Comparison of ENCODE assay signal across 33 cellular contexts in genomic region chr5:140360681-140361479, GRCh38. TPM values are rescaled to one million over a fixed set of nuclear protein-coding genes. Genes with fewer than 3 reads are reported as not detected.
DNase-seq lines count a peak whose midpoint lies in the region; ATAC-seq, FAIRE-seq and TF ChIP-seq lines count a peak whose summit lies in the region.
"Had no signal": no experiment of that assay in that cellular context is flagged by ENCODE, and none has a peak within 500 bp of the region (broad histone marks: within the 10 kb centered on the region; RNA-seq: fewer than 3 reads in every experiment).

No MANE protein-coding gene starts in this region.

- no peak overlapping the region for H2BK120ac ChIP-seq in neuronal stem cell (ENCODE audit: low read depth, low read length)

- CTCF ChIA-PET in HepG2 (lab: Yijun Ruan, JAX; ENCODE audit: low intra/inter-chr PET ratio, low total read pairs), result no interaction called here

- H3K14ac ChIP-seq in neuronal stem cell (ENCODE audit: low read length), result no peak overlapping the region

- no peak overlapping the region for H3K27ac ChIP-seq in HepG2 (ENCODE audit: extremely low read length, insufficient read depth, low read length)
- no peak overlapping the region for H3K27ac ChIP-seq in right lobe of liver
- no peak overlapping the region for H3K27ac ChIP-seq in neuronal stem cell (replicated peaks; ENCODE audit: low read length)
- H3K27ac ChIP-seq: BLaER1 had no signal

- no TSS peak for BruUV-seq in HepG2 (replicated peaks; lab: Mats Ljungman, UMichigan)

- peak overlapping the region; percentile 35 for H2BK5ac ChIP-seq in neuronal stem cell (ENCODE audit: low read length)

- no peaks in the 10 kb centered on the region for H3K79me2 ChIP-seq in HepG2 (ENCODE audit: insufficient read depth, low read length)

- H3K9me3 ChIP-seq in HepG2 (ENCODE audit: low read length) (no peaks in the 10 kb centered on the region), right lobe of liver (no peaks in the 10 kb centered on the region), neuronal stem cell (replicated peaks in 1 of 2; ENCODE audit: control insufficient read depth in 2 of 2, insufficient read depth in 1 of 2, low read depth in 1 of 2, low read length in 2 of 2) (no peaks in the 10 kb centered on the region)
- H3K9me3 ChIP-seq: BE2C, BLaER1 had no signal

- H3K4me2 ChIP-seq in HepG2 (ENCODE audit: low read depth, low read length), result no peak overlapping the region
- H3K4me2 ChIP-seq in neuronal stem cell (ENCODE audit: insufficient read depth, low read length, poor library complexity, severe bottlenecking), result no peak overlapping the region
- H3K4me2 ChIP-seq: BLaER1 had no signal

- H4K20me1 ChIP-seq in HepG2 (ENCODE audit: insufficient read depth, low read length), result no peaks in the 10 kb centered on the region
- H4K20me1 ChIP-seq: BLaER1 had no signal

- in situ Hi-C loops in HepG2 (cut with HindIII; ENCODE audit: extremely low pct_ligation_motif_present, low pct_unique_long_range_greater_than_20kb), result loop anchor here (5.0 to 10.0 kb wide), 2 partner anchors 119 to 374 kb away; no protein-coding TSS in a partner anchor

- H3K36me3 Mint-ChIP-seq in chondrocyte (ENCODE audit: low read depth) (no peaks in the 10 kb centered on the region), endothelial cell (ENCODE audit: low read depth, unreplicated experiment) (no peaks in the 10 kb centered on the region)
- H3K36me3 Mint-ChIP-seq: CD14-positive monocyte; CD4-positive, alpha-beta memory T cell; CD4-positive, CD25-positive, alpha-beta regulatory T cell; CD8-positive, alpha-beta memory T cell had no signal

- no peak overlapping the region for H4K91ac ChIP-seq in neuronal stem cell (ENCODE audit: low read depth, low read length, poor library complexity)

- H3K9me3 Mint-ChIP-seq in chondrocyte (ENCODE audit: low read depth) (no peaks in the 10 kb centered on the region), endothelial cell (ENCODE audit: unreplicated experiment) (no peaks in the 10 kb centered on the region)
- H3K9me3 Mint-ChIP-seq: CD4-positive, alpha-beta memory T cell; CD4-positive, CD25-positive, alpha-beta regulatory T cell; CD8-positive, alpha-beta memory T cell had no signal

- no peak overlapping the region for H3K23ac ChIP-seq in neuronal stem cell (ENCODE audit: low read depth, low read length, poor library complexity)

- ATAC-seq in HepG2 (no peak), right lobe of liver (no peak)
- ATAC-seq: GM12878 had no signal

- peaks cover 45% of the 10 kb centered on the region for H3K4me1 ChIP-seq in HepG2 (ENCODE audit: insufficient read depth, low read length)
- H3K4me1 ChIP-seq in right lobe of liver, result peaks cover 0 to 4% (median 0%) of the 10 kb centered on the region in 4 donors
- peaks cover 0 to 12% of the 10 kb centered on the region in 2 donors for H3K4me1 ChIP-seq in neuronal stem cell (ENCODE audit: control insufficient read depth in 2 of 2, insufficient read depth in 1 of 2, low read depth in 1 of 2, low read length in 2 of 2)
- H3K4me1 ChIP-seq: BE2C had no signal

- WGBS in HepG2 (ENCODE audit: low lambda C conversion rate), result 45% methylated on average over 2 of the region's 7 CpGs
- WGBS in right lobe of liver (ENCODE audit: insufficient coverage, low coverage, low lambda C conversion rate, missing lambda C conversion rate), result 67% methylated on average over 1 of the region's 7 CpGs
- WGBS in neuronal stem cell (ENCODE audit: extremely low coverage in 2 of 2, insufficient read length in 2 of 2, insufficient replicate concordance in 1 of 2), 2 donors, result no CpG with 5 or more reads among the region's 7 CpGs

- H2AFZ ChIP-seq in HepG2 (ENCODE audit: low read length), result no peak overlapping the region
- H2AFZ ChIP-seq in neuronal stem cell (ENCODE audit: low read length), result no peak overlapping the region

- H2BK12ac ChIP-seq in neuronal stem cell (ENCODE audit: low read length), result no peak overlapping the region

- POLR2A ChIA-PET in HepG2 (lab: Yijun Ruan, JAX), result no interaction called here

- H3K27me3 Mint-ChIP-seq in chondrocyte (ENCODE audit: low read depth) (no peaks in the 10 kb centered on the region), endothelial cell (ENCODE audit: unreplicated experiment) (peaks cover 7% of the 10 kb centered on the region)

- H3K79me1 ChIP-seq in neuronal stem cell (ENCODE audit: low read depth, low read length), result no peaks in the 10 kb centered on the region

- peak overlapping the region; percentile 52 for H3K18ac ChIP-seq in neuronal stem cell (ENCODE audit: low read length)

- no peak overlapping the region for H4K8ac ChIP-seq in neuronal stem cell (ENCODE audit: low read depth, low read length)

- no peak overlapping the region for H2AK5ac ChIP-seq in neuronal stem cell (ENCODE audit: low read depth, low read length)

- no peak overlapping the region for H3K4me3 ChIP-seq in HepG2 (replicated peaks in 1 of 3; ENCODE audit: insufficient read depth in 1 of 3, low read depth in 2 of 3, low read length in 3 of 3)
- H3K4me3 ChIP-seq in right lobe of liver, result no peak overlapping the region
- H3K4me3 ChIP-seq in H7 (ENCODE audit: insufficient read depth, low read depth, low read length), result no peak overlapping the region
- no peak overlapping the region for H3K4me3 ChIP-seq in neuronal stem cell (ENCODE audit: low read length in 2 of 2)
- H3K4me3 ChIP-seq: BLaER1, GM12878 had no signal

- no peak for DNase-seq in HepG2 (ENCODE audit: low spot score)
- no peak for DNase-seq in right lobe of liver
- DNase-seq in H7, result peak; percentile 23
- peak; percentile 59 for DNase-seq in chondrocyte (ENCODE audit: low spot score)
- DNase-seq in neuronal stem cell (ENCODE audit: low spot score), result no peak
- no peak for DNase-seq in endothelial cell (ENCODE audit: low spot score)
- DNase-seq in dermis blood vessel endothelial cell, result no peak
- DNase-seq in NCI-H345 (lab: John Stamatoyannopoulos, UW), result no peak
- DNase-seq: 8988T; ACHN; BE2C; C1 segment of cervical spinal cord; CD4-positive, alpha-beta memory T cell; CD4-positive, CD25-positive, alpha-beta regulatory T cell; CD8-positive, alpha-beta memory T cell; COR-L47; DMS 273 treated with DMSO at 0.1 percent for 48 hours; DMS153; DMS53; DMS79; DND-41; EL; GDM1 had no signal

- H3K36me3 ChIP-seq in HepG2 (replicated peaks in 1 of 2; ENCODE audit: control insufficient read depth in 1 of 2, insufficient read depth in 2 of 2, low read length in 2 of 2), result no peaks in the 10 kb centered on the region
- H3K36me3 ChIP-seq in right lobe of liver, result no peaks in the 10 kb centered on the region
- no peaks in the 10 kb centered on the region for H3K36me3 ChIP-seq in H7 (replicated peaks; ENCODE audit: control insufficient read depth, insufficient read depth, low read length)
- no peaks in the 10 kb centered on the region for H3K36me3 ChIP-seq in neuronal stem cell (replicated peaks in 1 of 2; ENCODE audit: control insufficient read depth in 2 of 2, insufficient read depth in 2 of 2, low read length in 2 of 2)
- H3K36me3 ChIP-seq: BE2C, BLaER1 had no signal

- no peak for FAIRE-seq in HepG2 (lab: Jason Lieb, UNC)
- FAIRE-seq: A204.1, GM12878, GM12892, GM18507 had no signal

- H3K4me3 Mint-ChIP-seq in chondrocyte (ENCODE audit: unreplicated experiment) (no peak overlapping the region), endothelial cell (ENCODE audit: unreplicated experiment) (no peak overlapping the region)
- H3K4me3 Mint-ChIP-seq: CD14-positive monocyte; CD4-positive, alpha-beta memory T cell; CD4-positive, CD25-positive, alpha-beta regulatory T cell; CD8-positive, alpha-beta memory T cell had no signal

- peaks cover 14% of the 10 kb centered on the region for H3K4me1 Mint-ChIP-seq in chondrocyte (ENCODE audit: low read depth)
- no peaks in the 10 kb centered on the region for H3K4me1 Mint-ChIP-seq in endothelial cell (ENCODE audit: unreplicated experiment)

- TF ChIP-seq POLR2A in HepG2 (IDR thresholded peaks at IDR 0.05; ENCODE audit: insufficient read depth in 1 of 2, low read depth in 2 of 2, low read length in 2 of 2), result no peak
- no peak for TF ChIP-seq POLR2A in right lobe of liver (IDR thresholded peaks at IDR 0.05)

- no peak for TF ChIP-seq RAD21 in HepG2 (CRISPR knock-in tag; IDR thresholded peaks at IDR 0.05)

- H3K27ac Mint-ChIP-seq in chondrocyte (ENCODE audit: unreplicated experiment), result no peak overlapping the region
- no peak overlapping the region for H3K27ac Mint-ChIP-seq in endothelial cell (ENCODE audit: unreplicated experiment)
- H3K27ac Mint-ChIP-seq: CD14-positive monocyte had no signal

- TF ChIP-seq CTCF in HepG2 (CRISPR knock-in tag; IDR thresholded peaks at IDR 0.05), result no peak
- no peak for TF ChIP-seq CTCF in right lobe of liver (IDR thresholded peaks at IDR 0.05)
- TF ChIP-seq CTCF in chondrocyte (IDR thresholded peaks at IDR 0.05), result no peak
- no peak for TF ChIP-seq CTCF in endothelial cell (IDR thresholded peaks at IDR 0.05; ENCODE audit: unreplicated experiment)

- H3K27me3 ChIP-seq in HepG2 (ENCODE audit: control insufficient read depth in 1 of 2, insufficient read depth in 2 of 2, low read length in 2 of 2) (peaks cover 0 to 5% of the 10 kb centered on the region in 2 experiments; a peak in 1 of 5 replicates), right lobe of liver (no peaks in the 10 kb centered on the region), H7 (ENCODE audit: control insufficient read depth, insufficient read depth, low read length) (peaks cover 2% of the 10 kb centered on the region; the same call in 1 of the 2 replicates), neuronal stem cell (ENCODE audit: control insufficient read depth in 3 of 3, insufficient read depth in 3 of 3, low read depth in 1 of 3, low read length in 3 of 3) (peaks cover 0 to 8% (median 0%) of the 10 kb centered on the region in 3 experiments)
- H3K27me3 ChIP-seq: BE2C, BLaER1 had no signal

- H3K4ac ChIP-seq in neuronal stem cell (ENCODE audit: low read length), result no peak overlapping the region

- TF ChIP-seq EP300 in HepG2 (IDR thresholded peaks at IDR 0.05; ENCODE audit: low read depth in 2 of 2, low read length in 2 of 2) (no peak), HepG2 (CRISPR knock-in tag; IDR thresholded peaks at IDR 0.05; ENCODE audit: borderline replicate concordance) (no peak)

- H3K9ac ChIP-seq in HepG2 (ENCODE audit: insufficient read depth, low read depth, low read length) (no peak overlapping the region), neuronal stem cell (ENCODE audit: low read depth, low read length, poor library complexity) (no peak overlapping the region)
- H3K9ac ChIP-seq: BLaER1 had no signal

- no peak overlapping the region for H2BK15ac ChIP-seq in neuronal stem cell (ENCODE audit: low read length)

- intact Hi-C loops in HepG2 (cut with micrococcal nuclease; ENCODE audit: unreplicated experiment), result no loop called here
- intact Hi-C loops in right lobe of liver (cut with DNase I), result loop anchor here in 1 of 2 donors (10.0 kb wide), 1 partner anchor 354 kb away; no protein-coding TSS in a partner anchor

RNA-seq across cellular contexts. Expression of gene SLC4A9, which starts 0.9 kb away (rescaled TPM):
- total RNA-seq in HepG2 (2016; rRNA removed; fragmentation: Illumina TruSeq; extraction: Trizol) (not detected in 2 replicates), right lobe of liver (not detected), chondrocyte (not detected in 3 replicates), endothelial cell (ENCODE audit: unreplicated experiment) (0.23 TPM), dermis blood vessel endothelial cell (not detected in 2 replicates)
- total RNA-seq in HepG2 (2016; cell fraction: cytosol; rRNA removed; fragmentation: Illumina TruSeq; extraction: Trizol; ENCODE audit: low read depth), result not detected in 2 replicates
- not detected in 2 replicates for total RNA-seq in HepG2 (2016; cell fraction: insoluble cytoplasmic fraction; rRNA removed; fragmentation: Illumina TruSeq; extraction: Trizol)
- total RNA-seq in HepG2 (2016; cell fraction: membrane; rRNA removed; fragmentation: Illumina TruSeq; extraction: Trizol), result not detected in 2 replicates
- total RNA-seq in HepG2 (2016; cell fraction: nucleus; rRNA removed; fragmentation: Illumina TruSeq; extraction: Trizol), result not detected in 2 replicates
- polyA plus RNA-seq in HepG2 (2011; rRNA removed), result 0.05 TPM in 1 of 2 replicates, not detected in the other
- polyA plus RNA-seq in HepG2 (2011; cell fraction: cytosol; rRNA removed), result 0.01 TPM in 1 of 2 replicates, not detected in the other
- 0.10 and 0.40 TPM in 2 replicates for polyA plus RNA-seq in HepG2 (2011; cell fraction: nucleus; rRNA removed)
- not detected in 2 replicates for polyA plus RNA-seq in HepG2 (2012)
- polyA plus RNA-seq in HepG2 (2016; cell fraction: cytosol; fragmentation: Illumina TruSeq; extraction: Trizol; ENCODE audit: low read depth), result not detected in 2 replicates
- polyA plus RNA-seq in HepG2 (2016; cell fraction: insoluble cytoplasmic fraction; fragmentation: Illumina TruSeq; extraction: Trizol; ENCODE audit: low read depth), result not detected in 2 replicates
- polyA plus RNA-seq in HepG2 (2016; cell fraction: membrane; fragmentation: Illumina TruSeq; extraction: Trizol; ENCODE audit: low read depth), result not detected in 2 replicates
- not detected in 2 replicates for polyA plus RNA-seq in HepG2 (2016; cell fraction: nucleus; fragmentation: Illumina TruSeq; extraction: Trizol; ENCODE audit: insufficient read depth, low read depth)
- polyA minus RNA-seq in HepG2 (2011; rRNA and poly(A)+ RNA removed; ENCODE audit: low replicate concordance), result not detected in 2 replicates
- not detected in 2 replicates for polyA minus RNA-seq in HepG2 (2011; cell fraction: cytosol; rRNA and poly(A)+ RNA removed)
- 0.12 TPM in 1 of 2 replicates, not detected in the other for polyA minus RNA-seq in HepG2 (2011; cell fraction: nucleus; rRNA and poly(A)+ RNA removed)
- total RNA-seq in H7 (2014; rRNA removed; shearing (Covaris generic)), result 0.33 TPM in 1 of 2 replicates, not detected in the other
- 0.04 TPM for polyA plus RNA-seq in neuronal stem cell (2013, experiment 1 of 2)
- polyA plus RNA-seq in neuronal stem cell (2013, experiment 2 of 2), result 0.01 TPM
- total RNA-seq: A673; CD4-positive, alpha-beta memory T cell; CD4-positive, CD25-positive, alpha-beta regulatory T cell; CD8-positive, alpha-beta memory T cell; Daoy; G401 had no signal
- polyA plus RNA-seq: AG04450; CD14-positive monocyte; CD4-positive, alpha-beta memory T cell; CD4-positive, CD25-positive, alpha-beta regulatory T cell; CD8-positive, alpha-beta memory T cell had no signal

RNA-seq across cellular contexts. Expression of gene HBEGF, which starts 14.5 kb away (rescaled TPM):
- total RNA-seq in HepG2 (2016; rRNA removed; fragmentation: Illumina TruSeq; extraction: Trizol) (0.77 and 1.7 TPM in 2 replicates), right lobe of liver (1 to 10 TPM in 2 of 6 experiments, under 1 TPM in 4; 0.42 to 1.8 (median 0.78) TPM), chondrocyte (2.8 to 8.0 TPM (median 7.2 TPM) in 3 replicates), endothelial cell (ENCODE audit: unreplicated experiment) (22.6 TPM), dermis blood vessel endothelial cell (30.6 and 33.4 TPM in 2 replicates)
- total RNA-seq in HepG2 (2016; cell fraction: cytosol; rRNA removed; fragmentation: Illumina TruSeq; extraction: Trizol; ENCODE audit: low read depth), result 0.20 and 0.26 TPM in 2 replicates
- 0.58 and 1.5 TPM in 2 replicates for total RNA-seq in HepG2 (2016; cell fraction: insoluble cytoplasmic fraction; rRNA removed; fragmentation: Illumina TruSeq; extraction: Trizol)
- 0.45 and 0.62 TPM in 2 replicates for total RNA-seq in HepG2 (2016; cell fraction: membrane; rRNA removed; fragmentation: Illumina TruSeq; extraction: Trizol)
- 1.3 and 2.3 TPM in 2 replicates for total RNA-seq in HepG2 (2016; cell fraction: nucleus; rRNA removed; fragmentation: Illumina TruSeq; extraction: Trizol)
- 4.3 and 5.0 TPM in 2 replicates for polyA plus RNA-seq in HepG2 (2011; rRNA removed)
- polyA plus RNA-seq in HepG2 (2011; cell fraction: cytosol; rRNA removed), result 3.5 and 3.7 TPM in 2 replicates
- 3.4 and 3.9 TPM in 2 replicates for polyA plus RNA-seq in HepG2 (2011; cell fraction: nucleus; rRNA removed)
- 1.4 and 3.0 TPM in 2 replicates for polyA plus RNA-seq in HepG2 (2012)
- polyA plus RNA-seq in HepG2 (2016; cell fraction: cytosol; fragmentation: Illumina TruSeq; extraction: Trizol; ENCODE audit: low read depth), result 0.14 and 0.17 TPM in 2 replicates
- 0.79 and 0.88 TPM in 2 replicates for polyA plus RNA-seq in HepG2 (2016; cell fraction: insoluble cytoplasmic fraction; fragmentation: Illumina TruSeq; extraction: Trizol; ENCODE audit: low read depth)
- polyA plus RNA-seq in HepG2 (2016; cell fraction: membrane; fragmentation: Illumina TruSeq; extraction: Trizol; ENCODE audit: low read depth), result 0.26 TPM in 2 replicates
- 1.8 and 1.9 TPM in 2 replicates for polyA plus RNA-seq in HepG2 (2016; cell fraction: nucleus; fragmentation: Illumina TruSeq; extraction: Trizol; ENCODE audit: insufficient read depth, low read depth)
- 1.0 and 3.2 TPM in 2 replicates for polyA minus RNA-seq in HepG2 (2011; rRNA and poly(A)+ RNA removed; ENCODE audit: low replicate concordance)
- 1.4 and 1.5 TPM in 2 replicates for polyA minus RNA-seq in HepG2 (2011; cell fraction: cytosol; rRNA and poly(A)+ RNA removed)
- 3.5 and 4.1 TPM in 2 replicates for polyA minus RNA-seq in HepG2 (2011; cell fraction: nucleus; rRNA and poly(A)+ RNA removed)
- total RNA-seq in H7 (2014; rRNA removed; shearing (Covaris generic)), result 1.6 and 2.3 TPM in 2 replicates
- 6.6 TPM for polyA plus RNA-seq in neuronal stem cell (2013, experiment 1 of 2)
- polyA plus RNA-seq in neuronal stem cell (2013, experiment 2 of 2), result 6.7 TPM
- polyA plus RNA-seq: CD4-positive, CD25-positive, alpha-beta regulatory T cell; CD8-positive, alpha-beta memory T cell had no signal

RNA-seq across cellular contexts. Expression of gene ANKHD1, which starts 40.8 kb away (rescaled TPM):
- total RNA-seq in HepG2 (2016; rRNA removed; fragmentation: Illumina TruSeq; extraction: Trizol) (69.9 and 101 TPM in 2 replicates), right lobe of liver (10 to 100 TPM; 45.5 to 73.2 (median 62.6) TPM), chondrocyte (61.4 to 79.8 TPM (median 67.7 TPM) in 3 replicates), endothelial cell (ENCODE audit: unreplicated experiment) (138 TPM), dermis blood vessel endothelial cell (70.1 and 80.0 TPM in 2 replicates)
- total RNA-seq in HepG2 (2016; cell fraction: cytosol; rRNA removed; fragmentation: Illumina TruSeq; extraction: Trizol; ENCODE audit: low read depth), result 59.7 and 69.1 TPM in 2 replicates
- total RNA-seq in HepG2 (2016; cell fraction: insoluble cytoplasmic fraction; rRNA removed; fragmentation: Illumina TruSeq; extraction: Trizol), result 69.9 and 98.6 TPM in 2 replicates
- 33.7 and 41.4 TPM in 2 replicates for total RNA-seq in HepG2 (2016; cell fraction: membrane; rRNA removed; fragmentation: Illumina TruSeq; extraction: Trizol)
- total RNA-seq in HepG2 (2016; cell fraction: nucleus; rRNA removed; fragmentation: Illumina TruSeq; extraction: Trizol), result 106 and 125 TPM in 2 replicates
- polyA plus RNA-seq in HepG2 (2011; rRNA removed), result 68.5 and 82.0 TPM in 2 replicates
- polyA plus RNA-seq in HepG2 (2011; cell fraction: cytosol; rRNA removed), result 33.7 and 45.2 TPM in 2 replicates
- polyA plus RNA-seq in HepG2 (2011; cell fraction: nucleus; rRNA removed), result 104 and 105 TPM in 2 replicates
- 56.5 and 76.2 TPM in 2 replicates for polyA plus RNA-seq in HepG2 (2012)
- 2.7 and 3.1 TPM in 2 replicates for polyA plus RNA-seq in HepG2 (2016; cell fraction: cytosol; fragmentation: Illumina TruSeq; extraction: Trizol; ENCODE audit: low read depth)
- 76.7 and 87.6 TPM in 2 replicates for polyA plus RNA-seq in HepG2 (2016; cell fraction: insoluble cytoplasmic fraction; fragmentation: Illumina TruSeq; extraction: Trizol; ENCODE audit: low read depth)
- polyA plus RNA-seq in HepG2 (2016; cell fraction: membrane; fragmentation: Illumina TruSeq; extraction: Trizol; ENCODE audit: low read depth), result 7.0 and 8.2 TPM in 2 replicates
- 142 and 161 TPM in 2 replicates for polyA plus RNA-seq in HepG2 (2016; cell fraction: nucleus; fragmentation: Illumina TruSeq; extraction: Trizol; ENCODE audit: insufficient read depth, low read depth)
- 130 and 138 TPM in 2 replicates for polyA minus RNA-seq in HepG2 (2011; rRNA and poly(A)+ RNA removed; ENCODE audit: low replicate concordance)
- 52.8 and 61.5 TPM in 2 replicates for polyA minus RNA-seq in HepG2 (2011; cell fraction: cytosol; rRNA and poly(A)+ RNA removed)
- 183 and 186 TPM in 2 replicates for polyA minus RNA-seq in HepG2 (2011; cell fraction: nucleus; rRNA and poly(A)+ RNA removed)
- total RNA-seq in H7 (2014; rRNA removed; shearing (Covaris generic)), result 49.2 and 58.0 TPM in 2 replicates
- 63.3 TPM for polyA plus RNA-seq in neuronal stem cell (2013, experiment 1 of 2)
- 63.6 TPM for polyA plus RNA-seq in neuronal stem cell (2013, experiment 2 of 2)

RNA-seq across cellular contexts. Expression of gene PFDN1, which starts 58.0 kb away (rescaled TPM):
- 70.8 and 102 TPM in 2 replicates for total RNA-seq in HepG2 (2016; rRNA removed; fragmentation: Illumina TruSeq; extraction: Trizol)
- total RNA-seq in HepG2 (2016; cell fraction: cytosol; rRNA removed; fragmentation: Illumina TruSeq; extraction: Trizol; ENCODE audit: low read depth), result 30.8 and 31.4 TPM in 2 replicates
- 73.4 and 106 TPM in 2 replicates for total RNA-seq in HepG2 (2016; cell fraction: insoluble cytoplasmic fraction; rRNA removed; fragmentation: Illumina TruSeq; extraction: Trizol)
- 63.5 and 65.6 TPM in 2 replicates for total RNA-seq in HepG2 (2016; cell fraction: membrane; rRNA removed; fragmentation: Illumina TruSeq; extraction: Trizol)
- 34.9 and 39.3 TPM in 2 replicates for total RNA-seq in HepG2 (2016; cell fraction: nucleus; rRNA removed; fragmentation: Illumina TruSeq; extraction: Trizol)
- 67.2 and 70.4 TPM in 2 replicates for polyA plus RNA-seq in HepG2 (2011; rRNA removed)
- polyA plus RNA-seq in HepG2 (2011; cell fraction: cytosol; rRNA removed), result 82.6 and 98.7 TPM in 2 replicates
- polyA plus RNA-seq in HepG2 (2011; cell fraction: nucleus; rRNA removed), result 19.1 and 24.2 TPM in 2 replicates
- 91.4 and 114 TPM in 2 replicates for polyA plus RNA-seq in HepG2 (2012)
- polyA plus RNA-seq in HepG2 (2016; cell fraction: cytosol; fragmentation: Illumina TruSeq; extraction: Trizol; ENCODE audit: low read depth), result 34.9 and 37.0 TPM in 2 replicates
- 154 TPM in 2 replicates for polyA plus RNA-seq in HepG2 (2016; cell fraction: insoluble cytoplasmic fraction; fragmentation: Illumina TruSeq; extraction: Trizol; ENCODE audit: low read depth)
- 58.7 and 63.7 TPM in 2 replicates for polyA plus RNA-seq in HepG2 (2016; cell fraction: membrane; fragmentation: Illumina TruSeq; extraction: Trizol; ENCODE audit: low read depth)
- 45.6 and 54.4 TPM in 2 replicates for polyA plus RNA-seq in HepG2 (2016; cell fraction: nucleus; fragmentation: Illumina TruSeq; extraction: Trizol; ENCODE audit: insufficient read depth, low read depth)
- polyA minus RNA-seq in HepG2 (2011; rRNA and poly(A)+ RNA removed; ENCODE audit: low replicate concordance), result 91.1 and 127 TPM in 2 replicates
- 32.0 and 33.9 TPM in 2 replicates for polyA minus RNA-seq in HepG2 (2011; cell fraction: cytosol; rRNA and poly(A)+ RNA removed)
- polyA minus RNA-seq in HepG2 (2011; cell fraction: nucleus; rRNA and poly(A)+ RNA removed), result 33.0 and 40.5 TPM in 2 replicates
- 10 to 100 TPM in 5 of 6 experiments, 1 to 10 TPM in 1; 9.8 to 30.8 (median 14.7) TPM for total RNA-seq in right lobe of liver
- total RNA-seq in H7 (2014; rRNA removed; shearing (Covaris generic)), result 81.8 and 82.9 TPM in 2 replicates
- total RNA-seq in chondrocyte, result 44.5 to 50.5 TPM (median 49.0 TPM) in 3 replicates
- polyA plus RNA-seq in neuronal stem cell (2013, experiment 1 of 2), result 315 TPM
- 299 TPM for polyA plus RNA-seq in neuronal stem cell (2013, experiment 2 of 2)
- total RNA-seq in endothelial cell (ENCODE audit: unreplicated experiment), result 86.2 TPM
- 72.7 and 99.9 TPM in 2 replicates for total RNA-seq in dermis blood vessel endothelial cell

Comparison
In these comparisons a context has a peak if more than half of its experiments do, and no peak if none do; other contexts are left out.
1. DNase-seq: peak in H7 (single experiment) and chondrocyte (single experiment); none in HepG2 (single experiment), right lobe of liver (0 of 3), neuronal stem cell (single experiment), endothelial cell (single experiment), dermis blood vessel endothelial cell (single experiment) and NCI-H345 (single experiment).